ENCODE assay signal across 1 cellular context in genomic region chr12:68268971-68269370, GRCh38.
TF ChIP-seq lines count a peak whose summit lies in the region.

No MANE protein-coding gene starts in this region.

TF ChIP-seq in IMR-90, 13 proteins besides CTCF, POLR2A, EP300 and RAD21:
- TF ChIP-seq MXI1 (IDR thresholded peaks at IDR 0.05; ENCODE audit: borderline replicate concordance, low read depth, low read length) (no peak), CHD1 (IDR thresholded peaks at IDR 0.05; ENCODE audit: low read depth, low read length) (no peak), MAFK (IDR thresholded peaks at IDR 0.05; ENCODE audit: low read depth, low read length) (no peak), NFE2L2 (IDR thresholded peaks at IDR 0.05; ENCODE audit: low read depth, low read length) (no peak), FOS (IDR thresholded peaks at IDR 0.05; ENCODE audit: low read depth, low read length) (no peak), RCOR1 (IDR thresholded peaks at IDR 0.05; ENCODE audit: insufficient replicate concordance, low read length) (no peak), USF2 (IDR thresholded peaks at IDR 0.05; ENCODE audit: low read depth, low read length) (no peak), CEBPB (IDR thresholded peaks at IDR 0.05; ENCODE audit: low read depth, low read length) (no peak), MAZ (IDR thresholded peaks at IDR 0.05; ENCODE audit: borderline replicate concordance, low read depth, low read length) (no peak), RFX5 (IDR thresholded peaks at IDR 0.05; ENCODE audit: low read depth, low read length) (no peak), SMC3 (IDR thresholded peaks at IDR 0.05; ENCODE audit: low read depth, low read length) (no peak), BHLHE40 (IDR thresholded peaks at IDR 0.05; ENCODE audit: low read depth, low read length) (no peak), ELK1 (IDR thresholded peaks at IDR 0.05; ENCODE audit: borderline replicate concordance, low read depth, low read length) (no peak)
TF ChIP-seq in IMR-90: peak in this region for 0.
